In the genomic region with DNA sequence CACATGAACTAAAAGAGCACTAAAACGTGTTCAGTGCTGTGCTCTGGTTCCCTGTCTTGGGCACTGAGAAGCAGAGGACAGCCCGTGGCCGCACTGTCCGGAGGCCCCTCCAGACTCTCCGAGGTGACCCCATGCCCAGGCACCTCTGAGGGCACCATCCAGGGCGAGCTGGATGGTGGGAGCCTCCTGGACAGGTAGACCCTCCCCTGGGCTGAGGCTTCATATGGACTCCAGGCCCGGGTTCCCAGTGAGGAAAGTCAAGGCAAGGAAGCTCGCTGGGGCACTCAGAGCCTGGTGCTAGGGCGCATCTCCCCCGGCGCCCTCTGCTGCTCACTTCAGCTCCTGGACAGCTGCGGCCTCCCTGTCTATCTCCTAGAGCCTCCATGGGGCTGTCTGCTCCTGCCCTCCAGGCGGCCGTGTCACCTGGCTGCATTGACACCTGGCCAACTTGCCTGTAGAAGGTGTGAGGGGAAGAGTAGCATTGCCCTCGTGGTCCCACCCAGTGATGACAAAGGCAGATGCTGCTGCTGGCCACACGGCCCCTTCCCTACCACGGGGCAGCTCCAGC, we compare ENCODE assay signal across 15 cellular contexts.
"Had no signal": no experiment of that assay in that cellular context is flagged by ENCODE, and none has a peak within 500 bp of the region (broad histone marks: within the 10 kb centered on the region; RNA-seq: fewer than 3 reads in every experiment).

No MANE protein-coding gene starts in this region.

- H3K27ac ChIP-seq: adrenal gland, coronary artery, prostate gland, sigmoid colon had no signal

- ATAC-seq: activated T-helper 17 cell treated with anti-CD3 and anti-CD28 coated beads, Interleukin-2, amount 50 U/mL, for 72 hours; naive thymus-derived CD4-positive, alpha-beta T cell; stimulated activated naive B cell treated with anti-CD40 and anti-IgM and Interleukin-4, amounts not matched to agents 10 μg/mL and 1 μg/mL and 100 μg/mL, for 72 hours had no signal

- H3K36me3 ChIP-seq: adrenal gland, prostate gland, sigmoid colon had no signal

- H3K27me3 Mint-ChIP-seq: activated B cell treated with CpG ODN at 0.5 μM for 24 hours; activated CD4-positive, alpha-beta T cell treated with anti-CD3 and anti-CD28 coated beads, Interleukin-2, amount 10 ng/mL, durations not matched to agents 24 days and 14 days; activated T-helper 17 cell treated with anti-CD3 and anti-CD28 coated beads, Interleukin-2, amount 50 U/mL, for 72 hours; stimulated activated naive B cell treated with anti-CD40 and anti-IgM and Interleukin-4, amounts not matched to agents 10 μg/mL and 1 μg/mL and 100 μg/mL, for 72 hours had no signal

- H3K27ac Mint-ChIP-seq: activated B cell treated with CpG ODN at 0.5 μM for 24 hours; activated CD4-positive, alpha-beta T cell treated with anti-CD3 and anti-CD28 coated beads, Interleukin-2, amount 10 ng/mL, durations not matched to agents 24 days and 14 days; activated T-helper 17 cell treated with anti-CD3 and anti-CD28 coated beads, Interleukin-2, amount 50 U/mL, for 72 hours; naive thymus-derived CD4-positive, alpha-beta T cell; stimulated activated naive B cell treated with anti-CD40 and anti-IgM and Interleukin-4, amounts not matched to agents 10 μg/mL and 1 μg/mL and 100 μg/mL, for 72 hours had no signal

- H3K36me3 Mint-ChIP-seq: naive thymus-derived CD4-positive, alpha-beta T cell; stimulated activated naive B cell treated with anti-CD40 and anti-IgM and Interleukin-4, amounts not matched to agents 10 μg/mL and 1 μg/mL and 100 μg/mL, for 72 hours had no signal

- H3K4me1 ChIP-seq: adrenal gland, sigmoid colon had no signal

- H3K4me3 ChIP-seq: adrenal gland, coronary artery, prostate gland, sigmoid colon had no signal

- H3K27me3 ChIP-seq: adrenal gland had no signal

- DNase-seq: activated B cell treated with CpG ODN at 0.5 μM for 24 hours; activated CD4-positive, alpha-beta T cell treated with anti-CD3 and anti-CD28 coated beads, Interleukin-2, amount 10 ng/mL, durations not matched to agents 24 days and 14 days; activated naive CD4-positive, alpha-beta T cell treated with anti-CD3 and anti-CD28 coated beads, Interleukin-2, amount 50 U/mL, for 16 hours; adrenal gland; caudate nucleus; effector memory CD4-positive, alpha-beta T cell; naive thymus-derived CD4-positive, alpha-beta T cell; nucleus accumbens; sigmoid colon; stimulated activated CD4-positive, alpha-beta T cell treated with anti-CD3 and anti-CD28 coated beads, Interleukin-2, amount 100 ng/mL, for 24 hours; stimulated activated naive B cell treated with anti-CD40 and anti-IgM and Interleukin-4, amounts not matched to agents 10 μg/mL and 1 μg/mL and 100 μg/mL, for 72 hours; trophoblast cell had no signal

- H3K4me3 Mint-ChIP-seq: activated B cell treated with CpG ODN at 0.5 μM for 24 hours; activated CD4-positive, alpha-beta T cell treated with anti-CD3 and anti-CD28 coated beads, Interleukin-2, amount 10 ng/mL, durations not matched to agents 24 days and 14 days; activated T-helper 17 cell treated with anti-CD3 and anti-CD28 coated beads, Interleukin-2, amount 50 U/mL, for 72 hours; naive thymus-derived CD4-positive, alpha-beta T cell; stimulated activated naive B cell treated with anti-CD40 and anti-IgM and Interleukin-4, amounts not matched to agents 10 μg/mL and 1 μg/mL and 100 μg/mL, for 72 hours had no signal

- H3K4me1 Mint-ChIP-seq: activated B cell treated with CpG ODN at 0.5 μM for 24 hours; activated CD4-positive, alpha-beta T cell treated with anti-CD3 and anti-CD28 coated beads, Interleukin-2, amount 10 ng/mL, durations not matched to agents 24 days and 14 days; activated T-helper 17 cell treated with anti-CD3 and anti-CD28 coated beads, Interleukin-2, amount 50 U/mL, for 72 hours; stimulated activated naive B cell treated with anti-CD40 and anti-IgM and Interleukin-4, amounts not matched to agents 10 μg/mL and 1 μg/mL and 100 μg/mL, for 72 hours had no signal

- H3K9me3 ChIP-seq: adrenal gland, prostate gland had no signal

- H3K9me3 Mint-ChIP-seq: activated B cell treated with CpG ODN at 0.5 μM for 24 hours had no signal
